Comparison of ENCODE assay signal across 12 cellular contexts in the genomic region with DNA sequence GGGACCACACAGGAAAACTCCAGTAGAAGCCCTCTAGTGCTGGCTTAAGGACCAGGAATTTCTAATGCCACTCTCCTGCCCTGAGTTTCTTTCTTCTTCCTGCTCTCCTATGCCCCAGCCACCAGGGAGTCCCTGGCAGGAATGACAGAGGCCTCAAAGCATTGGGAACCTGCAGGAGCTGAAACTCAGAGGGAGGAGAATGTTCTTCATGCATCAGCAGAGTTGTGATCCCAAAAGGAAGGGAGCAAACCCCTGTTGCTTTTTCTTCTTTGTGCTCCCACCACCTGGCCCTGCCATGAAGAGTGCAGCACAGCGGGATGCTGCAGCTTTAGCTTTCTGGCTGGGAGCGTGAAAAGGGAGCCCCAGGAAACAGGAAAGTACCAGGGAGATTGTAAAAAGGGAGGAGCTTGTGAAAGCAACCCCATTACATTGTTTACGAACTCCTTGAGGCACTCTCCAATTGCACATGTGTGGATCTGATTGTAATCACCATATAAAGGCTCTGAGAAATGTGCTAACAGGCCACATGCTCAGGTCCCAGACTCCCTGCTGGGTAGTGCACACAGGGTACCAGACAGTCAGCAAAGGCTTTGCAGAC. TPM values are rescaled to one million over a fixed set of nuclear protein-coding genes. Genes with fewer than 3 reads are reported as not detected.
DNase-seq lines count a peak whose midpoint lies in the region; ATAC-seq and TF ChIP-seq lines count a peak whose summit lies in the region.
"Had no signal": no experiment of that assay in that cellular context is flagged by ENCODE, and none has a peak within 500 bp of the region (broad histone marks: within the 10 kb centered on the region; RNA-seq: fewer than 3 reads in every experiment).

No MANE protein-coding gene starts in this region.

- DNase-seq in DMS153 treated with DMSO at 0.1 percent for 48 hours (lab: John Stamatoyannopoulos, UW; ENCODE audit: unreplicated experiment) = peak; percentile 92
- peak; percentile 100 for DNase-seq in NCI-H146 (lab: John Stamatoyannopoulos, UW)
- no peak for DNase-seq in left colon
- DNase-seq in substantia nigra (lab: John Stamatoyannopoulos, UW) = no peak
- DNase-seq in natural killer cell = no peak
- DNase-seq in stimulated activated naive CD4-positive, alpha-beta T cell (lab: John Stamatoyannopoulos, UW) = no peak
- DNase-seq: Caco-2; effector memory CD8-positive, alpha-beta T cell; mammary epithelial cell; T-helper 2 cell had no signal

- intact Hi-C loops in left colon (cut with DNase I, micrococcal nuclease) (no loop called here), natural killer cell (cut with micrococcal nuclease) (no loop called here)

- peaks cover 0 to 4% of the 10 kb centered on the region in 2 donors for H3K4me1 Mint-ChIP-seq in natural killer cell

- H3K9me3 Mint-ChIP-seq in natural killer cell = no peaks in the 10 kb centered on the region
- H3K9me3 Mint-ChIP-seq: effector memory CD8-positive, alpha-beta T cell had no signal

- no peaks in the 10 kb centered on the region for H3K36me3 Mint-ChIP-seq in natural killer cell

- H3K27ac ChIP-seq in substantia nigra (ENCODE audit: low read depth, low read length, poor library complexity, severe bottlenecking) = no peak overlapping the region

- H3K4me3 Mint-ChIP-seq in natural killer cell = no peak overlapping the region
- H3K4me3 Mint-ChIP-seq: effector memory CD8-positive, alpha-beta T cell had no signal

- H3K27me3 Mint-ChIP-seq in natural killer cell (ENCODE audit: low read depth in 2 of 2) = peaks cover 68 to 83% of the 10 kb centered on the region in 2 donors

- ATAC-seq in SK-N-SH treated with all-trans-retinoic acid at 6 μM for 48 hours (peak; percentile 78), left colon (peak; percentile 37), natural killer cell (no peak), GM21786 (IDR thresholded peaks at IDR 0.05; ENCODE audit: unreplicated experiment) (no peak)
- ATAC-seq: effector memory CD8-positive, alpha-beta T cell had no signal

- H3K27ac Mint-ChIP-seq in natural killer cell = no peak overlapping the region
- H3K27ac Mint-ChIP-seq: effector memory CD8-positive, alpha-beta T cell had no signal

- TF ChIP-seq CTCF in natural killer cell (IDR thresholded peaks at IDR 0.05) = no peak

TF ChIP-seq in SK-N-SH treated with all-trans-retinoic acid at 6 μM for 48 hours, 23 proteins besides CTCF, POLR2A, EP300 and RAD21:
- TF ChIP-seq ESRRG (CRISPR knock-in tag; IDR thresholded peaks at IDR 0.05) (no peak), BACH2 (CRISPR knock-in tag; IDR thresholded peaks at IDR 0.05; ENCODE audit: borderline replicate concordance) (no peak), ISL1 (CRISPR knock-in tag; IDR thresholded peaks at IDR 0.05) (no peak)

RNA-seq across cellular contexts. Expression of a gene that starts 34.7 kb away (rescaled TPM):
- total RNA-seq in left colon = 100 to 1,000 TPM; 259 to 309 TPM
- total RNA-seq in natural killer cell = 10 to 100 TPM; 74.6 to 76.4 (median 75.4) TPM

RNA-seq across cellular contexts. Expression of a gene that starts 39.1 kb away (rescaled TPM):
- total RNA-seq in left colon (10 to 100 TPM; 61.6 to 81.5 TPM), natural killer cell (10 to 100 TPM; 53.9 to 69.0 (median 66.2) TPM)

Comparison
In these comparisons a context has a peak if more than half of its experiments do, and no peak if none do; other contexts are left out.
1. DNase-seq: peak in DMS153 treated with DMSO at 0.1 percent for 48 hours (single experiment) and NCI-H146 (single experiment); none in left colon (0 of 2), substantia nigra (0 of 49), natural killer cell (single experiment) and stimulated activated naive CD4-positive, alpha-beta T cell (0 of 6).
2. ATAC-seq: peak in SK-N-SH treated with all-trans-retinoic acid at 6 μM for 48 hours (single experiment) and left colon (single experiment); none in natural killer cell (0 of 3) and GM21786 (single experiment).